In the genomic region with DNA sequence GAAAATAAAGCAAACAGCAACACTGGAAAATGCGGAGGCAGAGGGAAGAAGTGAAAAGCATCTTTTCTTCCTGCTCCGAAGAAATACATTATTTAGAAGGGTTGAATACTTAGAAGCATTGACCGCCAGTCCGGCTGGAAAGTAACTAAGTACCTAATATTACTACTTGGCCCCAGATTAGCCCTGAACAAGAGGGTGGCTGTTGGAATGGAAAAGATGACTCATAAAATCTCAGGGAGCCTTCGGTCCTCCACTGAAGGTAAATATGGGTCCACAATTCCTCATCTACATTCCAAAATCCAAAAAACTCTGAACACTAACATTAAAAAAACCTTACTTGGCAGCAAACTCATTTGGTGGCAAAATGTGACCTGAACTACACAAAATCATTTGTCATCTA, we compare ENCODE assay signal across 1 cellular context.
TF ChIP-seq lines count a peak whose summit lies in the region.

No MANE protein-coding gene starts in this region.

TF ChIP-seq in IMR-90, 13 proteins besides CTCF, POLR2A, EP300 and RAD21:
- TF ChIP-seq NFE2L2 (IDR thresholded peaks at IDR 0.05; ENCODE audit: low read depth, low read length) (no peak), FOS (IDR thresholded peaks at IDR 0.05; ENCODE audit: low read depth, low read length) (0 out of 2 replicates have a peak, but pooled peaks have one; percentile 4)
